ENCODE assay signal across 8 cellular contexts in the genomic region with DNA sequence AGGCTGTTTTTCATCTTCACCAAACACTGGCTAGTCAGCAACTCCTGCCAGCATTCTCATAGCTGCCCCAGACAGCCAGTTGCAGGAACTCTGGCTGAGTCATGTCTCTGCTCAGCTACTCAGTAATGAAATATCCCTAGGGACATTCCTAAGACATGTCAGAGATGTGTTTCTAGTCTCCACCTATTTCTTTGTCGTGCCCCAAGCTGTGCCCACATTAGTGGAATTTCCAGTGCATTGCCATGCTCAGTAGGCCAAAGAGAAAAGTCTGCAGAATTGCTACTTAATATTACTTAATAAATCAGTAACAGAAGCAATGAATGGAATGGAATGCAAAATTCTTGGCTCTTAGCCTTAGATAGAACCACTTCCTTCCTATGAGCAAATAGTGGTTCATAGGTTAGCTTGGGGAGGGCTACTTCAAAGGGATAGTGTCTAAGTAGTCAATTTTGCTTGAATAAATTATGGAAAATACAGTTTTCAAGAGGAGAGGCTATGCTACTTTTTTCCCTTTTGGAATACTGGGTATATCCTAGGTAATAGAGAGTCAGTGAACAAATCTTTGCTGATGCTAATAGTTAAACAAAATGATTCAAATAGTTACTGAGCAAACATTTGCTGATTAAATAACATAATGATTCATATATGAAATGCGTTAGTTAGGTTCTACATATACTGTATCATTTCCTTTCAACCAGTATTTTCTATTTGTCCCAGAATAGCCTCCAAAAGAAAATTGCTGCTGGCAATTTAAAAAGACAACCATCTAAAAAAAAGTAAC. TPM values are rescaled to one million over a fixed set of nuclear protein-coding genes. Genes with fewer than 3 reads are reported as not detected.
DNase-seq lines count a peak whose midpoint lies in the region; ATAC-seq, FAIRE-seq and TF ChIP-seq lines count a peak whose summit lies in the region.

No MANE protein-coding gene starts in this region.

- H3K9me2 ChIP-seq in GM23338 (ENCODE audit: insufficient read depth) = no peaks in the 10 kb centered on the region

- no peaks in the 10 kb centered on the region for H3F3A ChIP-seq in GM23338 (replicated peaks; ENCODE audit: low read depth)

- no peak overlapping the region for H3K4me2 ChIP-seq in GM23338

- TF ChIP-seq CTCF in GM23338 (conservative IDR thresholded peaks at IDR 0.05; ENCODE audit: low read depth in 2 of 2) = no peak

- H3K27ac Mint-ChIP-seq in GM23338 = no peak overlapping the region
- H3K27ac Mint-ChIP-seq in T-helper 2 cell treated with Interferon-gamma antibody and Interleukin-4, amounts not matched to agents 5 μg/mL and 100 μg/mL, for 36 hours = no peak overlapping the region

- intact Hi-C loops in right cardiac atrium (cut with DNase I) = no loop called here

- H3K9ac ChIP-seq in adipocyte (ENCODE audit: low read length) = peak overlapping the region; percentile 78

- no peaks in the 10 kb centered on the region for H3K4me1 Mint-ChIP-seq in GM23338
- H3K4me1 Mint-ChIP-seq in T-helper 2 cell treated with Interferon-gamma antibody and Interleukin-4, amounts not matched to agents 5 μg/mL and 100 μg/mL, for 36 hours (ENCODE audit: low read depth) = no peaks in the 10 kb centered on the region

- H3K79me2 ChIP-seq in GM23338 (replicated peaks; ENCODE audit: insufficient read depth) = no peaks in the 10 kb centered on the region

- ATAC-seq in GM23338 (no peak; the same call in 2 of the 3 replicates), right cardiac atrium (peak; percentile 96 to 98), HG03439 (IDR thresholded peaks at IDR 0.05; ENCODE audit: unreplicated experiment) (no peak)

- H3K4me3 ChIP-seq in GM23338 (no peak overlapping the region), adipocyte (ENCODE audit: low read length) (peak overlapping the region; percentile 33), right cardiac atrium (ENCODE audit: low read length) (no peak overlapping the region), small intestine (ENCODE audit: low read depth in 1 of 2, low read length in 2 of 2) (no peak overlapping the region)

- no peaks in the 10 kb centered on the region for H3K27me3 ChIP-seq in GM23338 (ENCODE audit: insufficient read depth)
- H3K27me3 ChIP-seq in adipocyte (replicated peaks; ENCODE audit: control insufficient read depth, insufficient read depth, low read length) = no peaks in the 10 kb centered on the region
- H3K27me3 ChIP-seq in right cardiac atrium (ENCODE audit: control insufficient read depth, insufficient read depth) = no peaks in the 10 kb centered on the region
- no peaks in the 10 kb centered on the region for H3K27me3 ChIP-seq in small intestine (ENCODE audit: control insufficient read depth in 2 of 2, insufficient read depth in 2 of 2, low read length in 2 of 2)

- no peaks in the 10 kb centered on the region for H3K4me1 ChIP-seq in GM23338 (ENCODE audit: insufficient read depth)
- peaks cover 21% of the 10 kb centered on the region for H3K4me1 ChIP-seq in adipocyte (ENCODE audit: control insufficient read depth, insufficient read depth, low read length)
- H3K4me1 ChIP-seq in right cardiac atrium (ENCODE audit: control insufficient read depth, insufficient read depth, low read length) = no peaks in the 10 kb centered on the region
- H3K4me1 ChIP-seq in small intestine (ENCODE audit: control insufficient read depth in 2 of 2, insufficient read depth in 1 of 2, low read depth in 1 of 2, low read length in 1 of 2) = peaks cover 0 to 3% of the 10 kb centered on the region in 2 donors

- H3K9me3 ChIP-seq in adipocyte (ENCODE audit: control insufficient read depth, low read length) (peaks cover 11% of the 10 kb centered on the region), right cardiac atrium (ENCODE audit: control insufficient read depth, low read length) (no peaks in the 10 kb centered on the region), small intestine (ENCODE audit: control insufficient read depth, low read depth) (no peaks in the 10 kb centered on the region)

- H4K20me1 ChIP-seq in GM23338 (replicated peaks; ENCODE audit: insufficient read depth) = no peaks in the 10 kb centered on the region

- no peaks in the 10 kb centered on the region for H3K36me3 Mint-ChIP-seq in GM23338 (ENCODE audit: low read depth)
- H3K36me3 Mint-ChIP-seq in T-helper 2 cell treated with Interferon-gamma antibody and Interleukin-4, amounts not matched to agents 5 μg/mL and 100 μg/mL, for 36 hours (ENCODE audit: low read depth) = no peaks in the 10 kb centered on the region

- H3K27me3 Mint-ChIP-seq in GM23338 (ENCODE audit: insufficient read depth, low read depth, poor library complexity) = no peaks in the 10 kb centered on the region
- no peaks in the 10 kb centered on the region for H3K27me3 Mint-ChIP-seq in T-helper 2 cell treated with Interferon-gamma antibody and Interleukin-4, amounts not matched to agents 5 μg/mL and 100 μg/mL, for 36 hours (ENCODE audit: low read depth)

- H2AFZ ChIP-seq in GM23338 = no peak overlapping the region

- 46% methylated on average over 2 of the region's 2 CpGs for WGBS in right cardiac atrium
- 53 to 70% (median 63%) methylated on average over 2 of the region's 2 CpGs for WGBS in small intestine, 3 donors

- no peaks in the 10 kb centered on the region for H3K36me3 ChIP-seq in GM23338 (ENCODE audit: insufficient read depth)
- H3K36me3 ChIP-seq in adipocyte (ENCODE audit: control insufficient read depth, insufficient read depth, low read length, severe bottlenecking) = no peaks in the 10 kb centered on the region
- no peaks in the 10 kb centered on the region for H3K36me3 ChIP-seq in small intestine (ENCODE audit: control insufficient read depth in 2 of 2, insufficient read depth in 2 of 2, low read length in 2 of 2)

- DNase-seq in GM23338 (ENCODE audit: low spot score) (peak; percentile 21), adipocyte (ENCODE audit: low read depth) (peak; percentile 97), right cardiac atrium (peak; percentile 68 to 75 (median 71)), small intestine (peak; percentile 29), putamen (ENCODE audit: low spot score) (no peak), NCI-H1930 (lab: John Stamatoyannopoulos, UW) (no peak)
- DNase-seq in T-helper 2 cell treated with Interferon-gamma antibody and Interleukin-4, amounts not matched to agents 5 μg/mL and 100 μg/mL, for 36 hours (ENCODE audit: low spot score) = no peak

- H3K27ac ChIP-seq in GM23338 (ENCODE audit: low read depth) (no peak overlapping the region), right cardiac atrium (ENCODE audit: low read length) (peak overlapping the region; percentile 7), small intestine (ENCODE audit: low read depth in 1 of 2, low read length in 1 of 2) (no peak overlapping the region)

- H3K4me3 Mint-ChIP-seq in GM23338 = no peak overlapping the region
- H3K4me3 Mint-ChIP-seq in T-helper 2 cell treated with Interferon-gamma antibody and Interleukin-4, amounts not matched to agents 5 μg/mL and 100 μg/mL, for 36 hours = no peak overlapping the region

- H3K9me3 Mint-ChIP-seq in GM23338 = no peaks in the 10 kb centered on the region
- no peaks in the 10 kb centered on the region for H3K9me3 Mint-ChIP-seq in T-helper 2 cell treated with Interferon-gamma antibody and Interleukin-4, amounts not matched to agents 5 μg/mL and 100 μg/mL, for 36 hours

- no peak for FAIRE-seq in small intestine (lab: Jason Lieb, UNC)

TF ChIP-seq in GM23338, 12 proteins besides CTCF, POLR2A, EP300 and RAD21 (continues in another document):
- no peak for TF ChIP-seq EZH2phosphoT487 (IDR thresholded peaks at IDR 0.05; ENCODE audit: unreplicated experiment)
- TF ChIP-seq, protein P1, sequence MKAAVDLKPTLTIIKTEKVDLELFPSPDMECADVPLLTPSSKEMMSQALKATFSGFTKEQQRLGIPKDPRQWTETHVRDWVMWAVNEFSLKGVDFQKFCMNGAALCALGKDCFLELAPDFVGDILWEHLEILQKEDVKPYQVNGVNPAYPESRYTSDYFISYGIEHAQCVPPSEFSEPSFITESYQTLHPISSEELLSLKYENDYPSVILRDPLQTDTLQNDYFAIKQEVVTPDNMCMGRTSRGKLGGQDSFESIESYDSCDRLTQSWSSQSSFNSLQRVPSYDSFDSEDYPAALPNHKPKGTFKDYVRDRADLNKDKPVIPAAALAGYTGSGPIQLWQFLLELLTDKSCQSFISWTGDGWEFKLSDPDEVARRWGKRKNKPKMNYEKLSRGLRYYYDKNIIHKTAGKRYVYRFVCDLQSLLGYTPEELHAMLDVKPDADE (IDR thresholded peaks at IDR 0.05) = no peak

RNA-seq across cellular contexts. Expression of a gene that starts 23.6 kb away (rescaled TPM):
- total RNA-seq in GM23338 (2014; rRNA removed; shearing (Covaris generic)) = 3.1 and 3.5 TPM in 2 replicates
- polyA plus RNA-seq in GM23338 (2016; fragmentation: Nextera tagmentation; extraction: Ambion mirVana) (0.40 and 1.0 TPM in 2 replicates), right cardiac atrium (10.1 TPM), small intestine (10 to 100 TPM in 1 of 3 donors, 1 to 10 TPM in 2; 1.4 to 12.3 (median 2.9) TPM)
- 10 to 100 TPM; 32.9 to 42.3 (median 41.0) TPM for total RNA-seq in right cardiac atrium

Comparison
In these comparisons a context has a peak if more than half of its experiments do, and no peak if none do; other contexts are left out.
1. ATAC-seq: peak in right cardiac atrium (2 of 2); none in GM23338 (single experiment) and HG03439 (single experiment).
2. DNase-seq: peak in GM23338 (single experiment), adipocyte (single experiment), right cardiac atrium (3 of 3) and small intestine (single experiment); none in putamen (single experiment), T-helper 2 cell treated with Interferon-gamma antibody and Interleukin-4, amounts not matched to agents 5 μg/mL and 100 μg/mL, for 36 hours (single experiment) and NCI-H1930 (0 of 2).